In the genomic region with DNA sequence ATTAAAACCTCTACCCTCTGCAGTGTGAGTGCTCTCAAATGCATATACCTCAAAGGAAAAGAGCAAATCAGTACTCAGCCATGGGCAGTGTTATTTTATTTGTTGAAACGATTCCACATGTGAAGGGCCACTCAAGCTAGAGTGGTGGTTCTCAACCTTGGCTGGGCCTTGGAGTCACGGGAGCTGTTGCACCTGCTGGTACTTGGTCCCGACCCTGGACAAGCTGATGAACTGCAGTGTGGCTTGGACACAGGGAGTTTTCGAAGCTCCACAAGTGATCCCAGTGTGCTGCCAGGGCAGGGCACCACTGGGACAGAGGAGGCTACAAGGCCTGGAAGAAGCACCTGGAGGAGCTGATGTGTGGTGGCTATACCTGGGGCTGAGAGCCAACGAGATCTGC, we compare ENCODE assay signal across 16 cellular contexts. TPM values are rescaled to one million over a fixed set of nuclear protein-coding genes. Genes with fewer than 3 reads are reported as not detected.
DNase-seq lines count a peak whose midpoint lies in the region; ATAC-seq, FAIRE-seq and TF ChIP-seq lines count a peak whose summit lies in the region.
"Had no signal": no experiment of that assay in that cellular context is flagged by ENCODE, and none has a peak within 500 bp of the region (broad histone marks: within the 10 kb centered on the region; RNA-seq: fewer than 3 reads in every experiment).

No MANE protein-coding gene starts in this region.

- no peak overlapping the region for H3K4me3 ChIP-seq in liver (ENCODE audit: low read depth in 1 of 3, low read length in 3 of 3)
- H3K4me3 ChIP-seq in HepG2 (replicated peaks in 1 of 3; ENCODE audit: insufficient read depth in 1 of 3, low read depth in 2 of 3, low read length in 3 of 3), result no peak overlapping the region
- H3K4me3 ChIP-seq: ascending aorta, pancreas, thoracic aorta had no signal

- in situ Hi-C loops in HepG2 (cut with HindIII; ENCODE audit: extremely low pct_ligation_motif_present, low pct_unique_long_range_greater_than_20kb), result loop anchor here (5.0 kb wide), 1 partner anchor 37 kb away; no protein-coding TSS in a partner anchor

- intact Hi-C loops in HepG2 (cut with micrococcal nuclease; ENCODE audit: unreplicated experiment), result no loop called here

- H3K27ac ChIP-seq in liver (ENCODE audit: low read depth in 1 of 2, low read length in 2 of 2) (peak overlapping the region; percentile 96 to 99), HepG2 (ENCODE audit: extremely low read length, insufficient read depth, low read length) (no peak overlapping the region)

- no peaks in the 10 kb centered on the region for H3K79me2 ChIP-seq in HepG2 (ENCODE audit: insufficient read depth, low read length)

- no peak overlapping the region for H3K4me2 ChIP-seq in HepG2 (ENCODE audit: low read depth, low read length)

- no peaks in the 10 kb centered on the region for H3K27me3 ChIP-seq in liver (ENCODE audit: control insufficient read depth in 4 of 4, insufficient read depth in 4 of 4, low read length in 3 of 4)
- H3K27me3 ChIP-seq in HepG2 (ENCODE audit: control insufficient read depth in 1 of 2, insufficient read depth in 2 of 2, low read length in 2 of 2), result peaks cover 13 to 64% of the 10 kb centered on the region in 2 experiments; a peak in 4 of 5 replicates
- H3K27me3 ChIP-seq: ascending aorta, pancreas had no signal

- no peak for TF ChIP-seq CTCF in liver (IDR thresholded peaks at IDR 0.05; ENCODE audit: low read depth, low read length, missing input control)
- TF ChIP-seq CTCF in HepG2 (CRISPR knock-in tag; IDR thresholded peaks at IDR 0.05), result no peak

- TF ChIP-seq RAD21 in liver (IDR thresholded peaks at IDR 0.05) (no peak), HepG2 (CRISPR knock-in tag; IDR thresholded peaks at IDR 0.05) (no peak)

- no peaks in the 10 kb centered on the region for H3K9me3 ChIP-seq in liver (ENCODE audit: control insufficient read depth in 4 of 4, low read length in 3 of 4)
- no peaks in the 10 kb centered on the region for H3K9me3 ChIP-seq in HepG2 (ENCODE audit: low read length)
- H3K9me3 ChIP-seq: ascending aorta, pancreas, thoracic aorta had no signal

- no peak for TF ChIP-seq EP300 in HepG2 (IDR thresholded peaks at IDR 0.05; ENCODE audit: low read depth in 2 of 2, low read length in 2 of 2)
- no peak for TF ChIP-seq EP300 in HepG2 (CRISPR knock-in tag; IDR thresholded peaks at IDR 0.05; ENCODE audit: borderline replicate concordance)

- no peak for ATAC-seq in HepG2
- ATAC-seq in left lobe of liver, result peak; percentile 5
- no peak for ATAC-seq in GM21381 (IDR thresholded peaks at IDR 0.05; ENCODE audit: unreplicated experiment)

- no peak overlapping the region for H2AFZ ChIP-seq in HepG2 (ENCODE audit: low read length)

- no TSS peak for BruUV-seq in HepG2 (replicated peaks; lab: Mats Ljungman, UMichigan)

- CTCF ChIA-PET in HepG2 (lab: Yijun Ruan, JAX; ENCODE audit: low intra/inter-chr PET ratio, low total read pairs), result no interaction called here

- no peaks in the 10 kb centered on the region for H4K20me1 ChIP-seq in HepG2 (ENCODE audit: insufficient read depth, low read length)

- no peak for FAIRE-seq in HepG2 (lab: Jason Lieb, UNC)
- FAIRE-seq: D721Med, pancreas had no signal

- DNase-seq in HepG2 (ENCODE audit: low spot score) (no peak), NCI-H510A (lab: John Stamatoyannopoulos, UW) (peak; percentile 87), left lobe of liver (ENCODE audit: low spot score) (peak; percentile 55), NCI-H146 treated with DMSO at 0.1 percent for 48 hours (lab: John Stamatoyannopoulos, UW; ENCODE audit: unreplicated experiment) (no peak), EL (no peak), cerebellum (ENCODE audit: low spot score) (no peak)
- DNase-seq: activated CD4-positive, alpha-beta T cell treated with anti-CD3 and anti-CD28 coated beads for 4 hours; NCI-H526 treated with DMSO at 0.1 percent for 48 hours had no signal

- 86% methylated on average over 5 of the region's 5 CpGs for WGBS in liver
- WGBS in HepG2 (ENCODE audit: low lambda C conversion rate), result 30% methylated on average over 3 of the region's 5 CpGs

- POLR2A ChIA-PET in HepG2 (lab: Yijun Ruan, JAX), result no interaction called here

- H3K4me1 ChIP-seq in liver (ENCODE audit: control insufficient read depth in 4 of 4, insufficient read depth in 4 of 4, low read length in 3 of 4), result peaks cover 22 to 50% (median 33%) of the 10 kb centered on the region in 4 donors
- H3K4me1 ChIP-seq in HepG2 (ENCODE audit: insufficient read depth, low read length), result peaks cover 11% of the 10 kb centered on the region

- H3K9ac ChIP-seq in liver (ENCODE audit: low read depth in 1 of 2, low read length in 2 of 2), result peak overlapping the region in 1 of 2 donors; percentile 92
- no peak overlapping the region for H3K9ac ChIP-seq in HepG2 (ENCODE audit: insufficient read depth, low read depth, low read length)

- TF ChIP-seq POLR2A in HepG2 (IDR thresholded peaks at IDR 0.05; ENCODE audit: insufficient read depth in 1 of 2, low read depth in 2 of 2, low read length in 2 of 2), result no peak

- H3K36me3 ChIP-seq in liver (ENCODE audit: control insufficient read depth in 4 of 4, insufficient read depth in 3 of 4, low read depth in 1 of 4, low read length in 3 of 4), result no peaks in the 10 kb centered on the region
- H3K36me3 ChIP-seq in HepG2 (replicated peaks in 1 of 2; ENCODE audit: control insufficient read depth in 1 of 2, insufficient read depth in 2 of 2, low read length in 2 of 2), result no peaks in the 10 kb centered on the region
- H3K36me3 ChIP-seq: ascending aorta, pancreas, thoracic aorta had no signal

RNA-seq across cellular contexts. Expression of gene GNLY, which starts 19.7 kb away (rescaled TPM):
- total RNA-seq in liver, result under 1 TPM in 1 of 2 donors, not detected in 1; 0.75 TPM
- 1 to 10 TPM; 1.3 to 4.8 TPM for polyA plus RNA-seq in liver
- total RNA-seq in HepG2 (2016; rRNA removed; fragmentation: Illumina TruSeq; extraction: Trizol), result not detected in 2 replicates
- total RNA-seq in HepG2 (2016; cell fraction: cytosol; rRNA removed; fragmentation: Illumina TruSeq; extraction: Trizol; ENCODE audit: low read depth), result not detected in 2 replicates
- not detected in 2 replicates for total RNA-seq in HepG2 (2016; cell fraction: insoluble cytoplasmic fraction; rRNA removed; fragmentation: Illumina TruSeq; extraction: Trizol)
- total RNA-seq in HepG2 (2016; cell fraction: membrane; rRNA removed; fragmentation: Illumina TruSeq; extraction: Trizol), result not detected in 2 replicates
- total RNA-seq in HepG2 (2016; cell fraction: nucleus; rRNA removed; fragmentation: Illumina TruSeq; extraction: Trizol), result not detected in 2 replicates
- polyA plus RNA-seq in HepG2 (2011; rRNA removed), result not detected in 2 replicates
- not detected in 2 replicates for polyA plus RNA-seq in HepG2 (2011; cell fraction: cytosol; rRNA removed)
- polyA plus RNA-seq in HepG2 (2011; cell fraction: nucleus; rRNA removed), result 0.23 TPM in 1 of 2 replicates, not detected in the other
- 0.07 and 0.16 TPM in 2 replicates for polyA plus RNA-seq in HepG2 (2012)
- polyA plus RNA-seq in HepG2 (2016; cell fraction: cytosol; fragmentation: Illumina TruSeq; extraction: Trizol; ENCODE audit: low read depth), result not detected in 2 replicates
- not detected in 2 replicates for polyA plus RNA-seq in HepG2 (2016; cell fraction: insoluble cytoplasmic fraction; fragmentation: Illumina TruSeq; extraction: Trizol; ENCODE audit: low read depth)
- not detected in 2 replicates for polyA plus RNA-seq in HepG2 (2016; cell fraction: membrane; fragmentation: Illumina TruSeq; extraction: Trizol; ENCODE audit: low read depth)
- not detected in 2 replicates for polyA plus RNA-seq in HepG2 (2016; cell fraction: nucleus; fragmentation: Illumina TruSeq; extraction: Trizol; ENCODE audit: insufficient read depth, low read depth)
- not detected in 2 replicates for polyA minus RNA-seq in HepG2 (2011; rRNA and poly(A)+ RNA removed; ENCODE audit: low replicate concordance)
- not detected in 2 replicates for polyA minus RNA-seq in HepG2 (2011; cell fraction: cytosol; rRNA and poly(A)+ RNA removed)
- not detected in 2 replicates for polyA minus RNA-seq in HepG2 (2011; cell fraction: nucleus; rRNA and poly(A)+ RNA removed)
- total RNA-seq in left lobe of liver, result 0.68 TPM
- total RNA-seq in cerebellum, result not detected
- total RNA-seq: ascending aorta, M059J had no signal

RNA-seq across cellular contexts. Expression of gene ATOH8, which starts 40.0 kb away (rescaled TPM):
- 10 to 100 TPM in 1 of 2 donors, under 1 TPM in 1; 0.33 to 37.7 TPM for total RNA-seq in liver
- polyA plus RNA-seq in liver, result 10 to 100 TPM; 20.4 to 33.2 TPM
- total RNA-seq in HepG2 (2016; rRNA removed; fragmentation: Illumina TruSeq; extraction: Trizol), result 0.11 and 0.13 TPM in 2 replicates
- total RNA-seq in HepG2 (2016; cell fraction: cytosol; rRNA removed; fragmentation: Illumina TruSeq; extraction: Trizol; ENCODE audit: low read depth), result 0.10 TPM in 1 of 2 replicates, not detected in the other
- total RNA-seq in HepG2 (2016; cell fraction: insoluble cytoplasmic fraction; rRNA removed; fragmentation: Illumina TruSeq; extraction: Trizol), result 0.13 and 0.21 TPM in 2 replicates
- 0.12 and 0.21 TPM in 2 replicates for total RNA-seq in HepG2 (2016; cell fraction: membrane; rRNA removed; fragmentation: Illumina TruSeq; extraction: Trizol)
- total RNA-seq in HepG2 (2016; cell fraction: nucleus; rRNA removed; fragmentation: Illumina TruSeq; extraction: Trizol), result 0.34 and 0.38 TPM in 2 replicates
- polyA plus RNA-seq in HepG2 (2011; rRNA removed), result 0.22 and 0.61 TPM in 2 replicates
- polyA plus RNA-seq in HepG2 (2011; cell fraction: cytosol; rRNA removed), result 0.23 and 0.62 TPM in 2 replicates
- 0.55 and 0.88 TPM in 2 replicates for polyA plus RNA-seq in HepG2 (2011; cell fraction: nucleus; rRNA removed)
- polyA plus RNA-seq in HepG2 (2012), result 0.13 TPM in 1 of 2 replicates, not detected in the other
- polyA plus RNA-seq in HepG2 (2016; cell fraction: cytosol; fragmentation: Illumina TruSeq; extraction: Trizol; ENCODE audit: low read depth), result not detected in 2 replicates
- 0.11 and 0.14 TPM in 2 replicates for polyA plus RNA-seq in HepG2 (2016; cell fraction: insoluble cytoplasmic fraction; fragmentation: Illumina TruSeq; extraction: Trizol; ENCODE audit: low read depth)
- 0.13 TPM in 1 of 2 replicates, not detected in the other for polyA plus RNA-seq in HepG2 (2016; cell fraction: membrane; fragmentation: Illumina TruSeq; extraction: Trizol; ENCODE audit: low read depth)
- 0.15 and 0.25 TPM in 2 replicates for polyA plus RNA-seq in HepG2 (2016; cell fraction: nucleus; fragmentation: Illumina TruSeq; extraction: Trizol; ENCODE audit: insufficient read depth, low read depth)
- polyA minus RNA-seq in HepG2 (2011; rRNA and poly(A)+ RNA removed; ENCODE audit: low replicate concordance), result 1.6 and 10.7 TPM in 2 replicates
- 0.44 TPM in 1 of 2 replicates, not detected in the other for polyA minus RNA-seq in HepG2 (2011; cell fraction: cytosol; rRNA and poly(A)+ RNA removed)
- 0.62 and 1.4 TPM in 2 replicates for polyA minus RNA-seq in HepG2 (2011; cell fraction: nucleus; rRNA and poly(A)+ RNA removed)
- 28.0 TPM for total RNA-seq in left lobe of liver
- total RNA-seq in cerebellum, result 13.2 TPM

RNA-seq across cellular contexts. Expression of gene SFTPB, which starts 45.8 kb away (rescaled TPM):
- total RNA-seq in liver, result not detected
- not detected for polyA plus RNA-seq in liver
- total RNA-seq in HepG2 (2016; rRNA removed; fragmentation: Illumina TruSeq; extraction: Trizol), result not detected in 2 replicates
- not detected in 2 replicates for total RNA-seq in HepG2 (2016; cell fraction: cytosol; rRNA removed; fragmentation: Illumina TruSeq; extraction: Trizol; ENCODE audit: low read depth)
- total RNA-seq in HepG2 (2016; cell fraction: insoluble cytoplasmic fraction; rRNA removed; fragmentation: Illumina TruSeq; extraction: Trizol), result not detected in 2 replicates
- not detected in 2 replicates for total RNA-seq in HepG2 (2016; cell fraction: membrane; rRNA removed; fragmentation: Illumina TruSeq; extraction: Trizol)
- not detected in 2 replicates for total RNA-seq in HepG2 (2016; cell fraction: nucleus; rRNA removed; fragmentation: Illumina TruSeq; extraction: Trizol)
- polyA plus RNA-seq in HepG2 (2011; rRNA removed), result not detected in 2 replicates
- polyA plus RNA-seq in HepG2 (2011; cell fraction: cytosol; rRNA removed), result not detected in 2 replicates
- polyA plus RNA-seq in HepG2 (2011; cell fraction: nucleus; rRNA removed), result not detected in 2 replicates
- not detected in 2 replicates for polyA plus RNA-seq in HepG2 (2012)
- not detected in 2 replicates for polyA plus RNA-seq in HepG2 (2016; cell fraction: cytosol; fragmentation: Illumina TruSeq; extraction: Trizol; ENCODE audit: low read depth)
- polyA plus RNA-seq in HepG2 (2016; cell fraction: insoluble cytoplasmic fraction; fragmentation: Illumina TruSeq; extraction: Trizol; ENCODE audit: low read depth), result not detected in 2 replicates
- polyA plus RNA-seq in HepG2 (2016; cell fraction: membrane; fragmentation: Illumina TruSeq; extraction: Trizol; ENCODE audit: low read depth), result not detected in 2 replicates
- polyA plus RNA-seq in HepG2 (2016; cell fraction: nucleus; fragmentation: Illumina TruSeq; extraction: Trizol; ENCODE audit: insufficient read depth, low read depth), result not detected in 2 replicates
- not detected in 2 replicates for polyA minus RNA-seq in HepG2 (2011; rRNA and poly(A)+ RNA removed; ENCODE audit: low replicate concordance)
- polyA minus RNA-seq in HepG2 (2011; cell fraction: cytosol; rRNA and poly(A)+ RNA removed), result not detected in 2 replicates
- not detected in 2 replicates for polyA minus RNA-seq in HepG2 (2011; cell fraction: nucleus; rRNA and poly(A)+ RNA removed)
- total RNA-seq in left lobe of liver, result 9.8 TPM
- total RNA-seq in cerebellum, result 1.7 TPM
- total RNA-seq: ascending aorta; M059J; T-helper 2 cell treated with Interferon-gamma antibody and Interleukin-4, amounts not matched to agents 100 ng/mL and 5 ng/mL, for 36 hours; thoracic aorta had no signal

Comparison
In these comparisons a context has a peak if more than half of its experiments do, and no peak if none do; other contexts are left out.
1. DNase-seq: peak in NCI-H510A (single experiment) and left lobe of liver (single experiment); none in HepG2 (single experiment), NCI-H146 treated with DMSO at 0.1 percent for 48 hours (single experiment), EL (single experiment) and cerebellum (single experiment).